Comparison of ENCODE assay signal across 16 cellular contexts in the genomic region with DNA sequence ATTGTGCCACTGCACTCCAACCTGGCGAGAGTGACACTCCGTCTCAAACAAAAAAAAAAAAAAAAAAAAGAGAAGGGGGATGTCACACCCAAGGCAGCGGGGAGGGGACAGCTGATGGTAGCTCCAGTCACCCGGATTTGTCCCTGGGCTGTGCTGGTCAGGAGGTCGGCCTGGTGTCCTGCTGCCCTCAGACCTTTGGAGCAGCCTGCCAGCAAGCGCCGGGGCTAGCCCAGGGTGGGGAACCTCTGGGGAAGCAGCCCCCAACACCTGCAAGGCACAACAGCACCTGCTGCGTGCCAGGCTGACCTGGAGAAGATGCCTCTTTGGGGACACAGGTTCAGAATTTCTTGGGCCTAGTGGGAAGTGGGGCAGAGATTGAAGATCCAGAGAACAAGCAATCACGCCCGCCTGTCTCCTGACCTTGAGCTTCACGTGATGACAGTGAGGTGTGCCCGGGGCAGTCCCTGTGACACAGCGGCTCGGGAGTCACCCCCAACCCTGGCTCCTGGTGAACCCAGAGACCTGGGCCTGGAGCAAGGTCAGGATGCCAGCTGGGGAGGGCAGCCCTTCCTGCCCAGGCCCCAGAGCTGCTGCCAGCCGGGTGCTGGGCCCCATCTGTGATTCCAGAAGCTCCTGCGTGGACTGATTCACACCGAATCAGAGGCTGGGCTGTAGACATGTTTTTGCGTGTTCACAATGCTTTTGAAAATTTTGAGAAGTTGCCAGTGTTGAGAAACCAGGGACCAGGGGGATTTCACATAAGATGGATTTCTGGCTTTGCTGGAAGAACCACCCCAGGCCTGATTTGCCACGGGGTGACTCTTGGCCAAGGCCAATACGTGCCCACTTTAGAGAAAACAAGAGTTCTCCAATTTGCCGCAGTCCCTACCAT.
DNase-seq lines count a peak whose midpoint lies in the region; ATAC-seq and TF ChIP-seq lines count a peak whose summit lies in the region.
"Had no signal": no experiment of that assay in that cellular context is flagged by ENCODE, and none has a peak within 500 bp of the region (broad histone marks: within the 10 kb centered on the region; RNA-seq: fewer than 3 reads in every experiment).

No MANE protein-coding gene starts in this region.

- no peaks in the 10 kb centered on the region; the same call in 1 of the 2 replicates for H4K20me1 ChIP-seq in GM23248 (ENCODE audit: insufficient read depth)

- no peaks in the 10 kb centered on the region for H3K9me2 ChIP-seq in GM23248 (ENCODE audit: insufficient read depth)

- H3K27me3 ChIP-seq in GM23248 (replicated peaks; ENCODE audit: insufficient read depth): no peaks in the 10 kb centered on the region
- no peaks in the 10 kb centered on the region for H3K27me3 ChIP-seq in adrenal gland
- H3K27me3 ChIP-seq in prostate gland (replicated peaks; ENCODE audit: insufficient read depth): no peaks in the 10 kb centered on the region
- H3K27me3 ChIP-seq: BE2C had no signal

- peaks cover 100% of the 10 kb centered on the region for H3K79me2 ChIP-seq in GM23248 (ENCODE audit: insufficient read depth)

- TF ChIP-seq CTCF in adrenal gland (IDR thresholded peaks at IDR 0.05): no peak
- TF ChIP-seq CTCF in prostate gland (IDR thresholded peaks at IDR 0.05): no peak

- H3K27ac ChIP-seq in GM23248 (peak overlapping the region; percentile 12; the same call in 1 of the 2 replicates), adrenal gland (peak overlapping the region in 4 of 5 donors; percentile 26 to 87 (median 69)), prostate gland (peak overlapping the region; percentile 76)
- H3K27ac ChIP-seq: lower lobe of right lung had no signal

- H3K4me1 ChIP-seq in GM23248 (ENCODE audit: insufficient read depth): no peaks in the 10 kb centered on the region
- H3K4me1 ChIP-seq in adrenal gland (replicated peaks in 1 of 2): peaks cover 25 to 41% of the 10 kb centered on the region in 2 donors
- peaks cover 32% of the 10 kb centered on the region for H3K4me1 ChIP-seq in prostate gland (replicated peaks)

- no peak overlapping the region for H2AFZ ChIP-seq in GM23248

- H3K36me3 ChIP-seq in GM23248 (ENCODE audit: low read depth): peaks cover 28% of the 10 kb centered on the region
- H3K36me3 ChIP-seq in adrenal gland (replicated peaks in 1 of 2): peaks cover 0 to 66% of the 10 kb centered on the region in 2 donors
- no peaks in the 10 kb centered on the region for H3K36me3 ChIP-seq in prostate gland

- no peaks in the 10 kb centered on the region for H3F3A ChIP-seq in GM23248 (ENCODE audit: insufficient read depth)

- H3K4me3 ChIP-seq in GM23248 (no peak overlapping the region), adrenal gland (no peak overlapping the region), prostate gland (no peak overlapping the region)
- H3K4me3 ChIP-seq: lower lobe of right lung had no signal

- intact Hi-C loops in adrenal gland (cut with DNase I): no loop called here
- intact Hi-C loops in prostate gland (cut with DNase I): no loop called here

- ATAC-seq in esophagus mucosa: peak; percentile 22

- H3K9ac ChIP-seq in GM23248: peak overlapping the region; percentile 17; the same call in 1 of the 2 replicates

- DNase-seq in GM23248 (peak; percentile 56), adrenal gland (peak in 6 of 7 donors; percentile 76 to 84 (median 82)), prostate gland (ENCODE audit: low spot score) (no peak), T1000 (lab: John Stamatoyannopoulos, UW) (no peak), SKM-1 (lab: John Stamatoyannopoulos, UW; ENCODE audit: unreplicated experiment) (no peak), DMS114 treated with DMSO at 0.1 percent for 48 hours (lab: John Stamatoyannopoulos, UW; ENCODE audit: unreplicated experiment) (no peak), erythroblast (lab: John Stamatoyannopoulos, UW) (no peak)
- DNase-seq: activated B cell treated with CpG ODN at 0.5 μM for 24 hours; activated naive CD4-positive, alpha-beta T cell treated with anti-CD3 and anti-CD28 coated beads, Interleukin-2, amount 50 U/mL, for 16 hours; BE2C; DND-41; lower lobe of right lung; NCI-H82; nephron progenitor cell; T-helper 1 cell had no signal

- H3K9me3 ChIP-seq in GM23248 (ENCODE audit: low read depth) (no peaks in the 10 kb centered on the region), adrenal gland (replicated peaks in 1 of 3) (no peaks in the 10 kb centered on the region), prostate gland (no peaks in the 10 kb centered on the region)
- H3K9me3 ChIP-seq: BE2C, lower lobe of right lung had no signal

- WGBS in GM23248 (ENCODE audit: low coverage in 1 of 2, low lambda C conversion rate in 2 of 2, missing lambda C conversion rate in 2 of 2), 2 experiments: 77 to 83% methylated on average over 18 to 21 of the region's 21 CpGs
- WGBS in adrenal gland, 4 donors: 50 to 61% (median 56%) methylated on average over 13 to 21 of the region's 21 CpGs
- WGBS in prostate gland: 76% methylated on average over 21 of the region's 21 CpGs

- no peak for TF ChIP-seq POLR2A in adrenal gland (IDR thresholded peaks at IDR 0.05)
- no peak for TF ChIP-seq POLR2A in prostate gland (IDR thresholded peaks at IDR 0.05)
- no peak for TF ChIP-seq POLR2A in erythroblast (IDR thresholded peaks at IDR 0.05; ENCODE audit: low read length)

- in situ Hi-C loops in GM23248 (cut with MboI): loop anchor here (10.0 kb wide), 1 partner anchor 403 kb away; no protein-coding TSS in a partner anchor

- H3K4me2 ChIP-seq in GM23248 (ENCODE audit: unreplicated experiment): no peak overlapping the region

Comparison
In these comparisons a context has a peak if more than half of its experiments do, and no peak if none do; other contexts are left out.
1. DNase-seq: peak in GM23248 (single experiment) and adrenal gland (6 of 7); none in prostate gland (single experiment), T1000 (single experiment), SKM-1 (single experiment), DMS114 treated with DMSO at 0.1 percent for 48 hours (single experiment) and erythroblast (0 of 2).
2. H3K27ac ChIP-seq: peak in every context shown above with its lines; median percentile 76 in prostate gland; 69 in adrenal gland; 12 in GM23248.